Comparison of ENCODE assay signal across 2 cellular contexts in genomic region chr12:31306871-31307270, GRCh38.
TF ChIP-seq lines count a peak whose summit lies in the region.

No MANE protein-coding gene starts in this region.

TF ChIP-seq in IMR-90, 13 proteins besides CTCF, POLR2A, EP300 and RAD21 (continued from another document):
- TF ChIP-seq MXI1 (IDR thresholded peaks at IDR 0.05; ENCODE audit: borderline replicate concordance, low read depth, low read length) (no peak), RFX5 (IDR thresholded peaks at IDR 0.05; ENCODE audit: low read depth, low read length) (no peak), MAFK (IDR thresholded peaks at IDR 0.05; ENCODE audit: low read depth, low read length) (no peak), ELK1 (IDR thresholded peaks at IDR 0.05; ENCODE audit: borderline replicate concordance, low read depth, low read length) (no peak), RCOR1 (IDR thresholded peaks at IDR 0.05; ENCODE audit: insufficient replicate concordance, low read length) (no peak), CHD1 (IDR thresholded peaks at IDR 0.05; ENCODE audit: low read depth, low read length) (no peak), NFE2L2 (IDR thresholded peaks at IDR 0.05; ENCODE audit: low read depth, low read length) (no peak), BHLHE40 (IDR thresholded peaks at IDR 0.05; ENCODE audit: low read depth, low read length) (no peak), USF2 (IDR thresholded peaks at IDR 0.05; ENCODE audit: low read depth, low read length) (no peak), CEBPB (IDR thresholded peaks at IDR 0.05; ENCODE audit: low read depth, low read length) (no peak), MAZ (IDR thresholded peaks at IDR 0.05; ENCODE audit: borderline replicate concordance, low read depth, low read length) (no peak)
TF ChIP-seq in IMR-90: peak in this region for 0.

TF ChIP-seq in GM12878, 131 proteins besides CTCF, POLR2A, EP300 and RAD21 (continued from another document):
- no peak for TF ChIP-seq ZBTB33 (IDR thresholded peaks at IDR 0.05)
- TF ChIP-seq NFIC (IDR thresholded peaks at IDR 0.05; ENCODE audit: low read depth, low read length): no peak
- no peak for TF ChIP-seq JUND (IDR thresholded peaks at IDR 0.05; ENCODE audit: low read depth, low read length)
- no peak for TF ChIP-seq PAX8 (IDR thresholded peaks at IDR 0.05)
- TF ChIP-seq HDAC2 (IDR thresholded peaks at IDR 0.05): no peak
- TF ChIP-seq E2F4 (IDR thresholded peaks at IDR 0.05; ENCODE audit: low read depth, low read length): no peak
- TF ChIP-seq CBFB (IDR thresholded peaks at IDR 0.05; ENCODE audit: low read depth): no peak
- TF ChIP-seq ZNF592 (IDR thresholded peaks at IDR 0.05): no peak
